ENCODE assay signal across 29 cellular contexts in the genomic region with DNA sequence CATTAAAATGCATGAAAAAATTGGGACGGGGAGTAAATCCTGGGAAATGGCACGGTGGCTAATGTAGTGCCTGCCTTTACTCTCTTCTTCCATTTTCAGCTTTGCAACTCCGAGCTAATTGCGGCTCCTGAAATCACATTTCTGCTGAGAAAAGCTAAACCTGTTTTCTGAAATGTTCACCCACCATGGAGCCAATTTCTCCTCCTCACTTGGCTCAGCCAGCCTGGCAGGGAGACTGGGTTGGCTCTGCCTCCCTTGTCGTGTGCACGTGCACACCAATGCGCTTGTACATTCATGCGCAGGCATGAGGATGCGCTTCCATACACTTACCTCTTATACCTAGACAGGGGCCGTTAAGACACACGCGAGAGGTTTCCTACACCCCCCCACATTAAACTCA.
"Had no signal": no experiment of that assay in that cellular context is flagged by ENCODE, and none has a peak within 500 bp of the region (broad histone marks: within the 10 kb centered on the region; RNA-seq: fewer than 3 reads in every experiment).

No MANE protein-coding gene starts in this region.

- H3K79me2 ChIP-seq: hepatocyte had no signal

- H3K4me3 ChIP-seq: adrenal gland, ascending aorta, hepatocyte, ovary, psoas muscle, right atrium auricular region, stomach, suprapubic skin, tibial artery had no signal

- H3K4me1 Mint-ChIP-seq: activated CD4-positive, alpha-beta T cell treated with anti-CD3 and anti-CD28 coated beads for 36 hours; activated CD8-positive, alpha-beta memory T cell treated with anti-CD3 and anti-CD28 coated beads, Interleukin-2, amount 10 ng/mL, durations not matched to agents 7 days and 5 days; activated naive CD8-positive, alpha-beta T cell treated with anti-CD3 and anti-CD28 coated beads for 36 hours; naive B cell; stimulated activated naive B cell treated with anti-CD40 and anti-IgM and Interleukin-4, amounts not matched to agents 10 μg/mL and 1 μg/mL and 100 μg/mL, for 72 hours had no signal

- H3K27me3 Mint-ChIP-seq: activated CD4-positive, alpha-beta T cell treated with anti-CD3 and anti-CD28 coated beads for 36 hours; activated naive CD8-positive, alpha-beta T cell treated with anti-CD3 and anti-CD28 coated beads for 36 hours; naive B cell had no signal

- ATAC-seq: activated CD4-positive, alpha-beta T cell treated with anti-CD3 and anti-CD28 coated beads for 36 hours; activated CD8-positive, alpha-beta memory T cell treated with anti-CD3 and anti-CD28 coated beads, Interleukin-2, amount 10 ng/mL, durations not matched to agents 7 days and 5 days; activated CD8-positive, alpha-beta T cell treated with anti-CD3 and anti-CD28 coated beads, Interleukin-2, amount 10 ng/mL, durations not matched to agents 7 days and 5 days; activated T-cell treated with anti-CD3 and anti-CD28 coated beads, Interleukin-2, amount 50 U/mL, for 72 hours; left cardiac atrium; left ventricle myocardium superior; psoas muscle; stimulated activated naive B cell treated with anti-CD40 and anti-IgM and Interleukin-4, amounts not matched to agents 10 μg/mL and 1 μg/mL and 100 μg/mL, for 72 hours had no signal

- H3K4me2 ChIP-seq: hepatocyte had no signal

- H3K27ac Mint-ChIP-seq: activated CD4-positive, alpha-beta T cell treated with anti-CD3 and anti-CD28 coated beads for 36 hours; activated CD8-positive, alpha-beta memory T cell treated with anti-CD3 and anti-CD28 coated beads, Interleukin-2, amount 10 ng/mL, durations not matched to agents 7 days and 5 days; activated CD8-positive, alpha-beta T cell treated with anti-CD3 and anti-CD28 coated beads, Interleukin-2, amount 10 ng/mL, durations not matched to agents 7 days and 5 days; activated naive CD4-positive, alpha-beta T cell treated with anti-CD3 and anti-CD28 coated beads for 36 hours; activated naive CD8-positive, alpha-beta T cell treated with anti-CD3 and anti-CD28 coated beads for 36 hours; activated T-cell treated with anti-CD3 and anti-CD28 coated beads, Interleukin-2, amount 50 U/mL, for 72 hours; stimulated activated naive B cell treated with anti-CD40 and anti-IgM and Interleukin-4, amounts not matched to agents 10 μg/mL and 1 μg/mL and 100 μg/mL, for 72 hours; T-helper 2 cell treated with Interferon-gamma antibody and Interleukin-4, amounts not matched to agents 5 μg/mL and 100 μg/mL, for 36 hours had no signal

- H3K4me3 Mint-ChIP-seq: activated CD4-positive, alpha-beta T cell treated with anti-CD3 and anti-CD28 coated beads for 36 hours; activated CD8-positive, alpha-beta memory T cell treated with anti-CD3 and anti-CD28 coated beads, Interleukin-2, amount 10 ng/mL, durations not matched to agents 7 days and 5 days; activated CD8-positive, alpha-beta T cell treated with anti-CD3 and anti-CD28 coated beads, Interleukin-2, amount 10 ng/mL, durations not matched to agents 7 days and 5 days; activated naive CD4-positive, alpha-beta T cell treated with anti-CD3 and anti-CD28 coated beads for 36 hours; activated naive CD8-positive, alpha-beta T cell treated with anti-CD3 and anti-CD28 coated beads for 36 hours; activated T-cell treated with anti-CD3 and anti-CD28 coated beads, Interleukin-2, amount 50 U/mL, for 72 hours; naive B cell; stimulated activated naive B cell treated with anti-CD40 and anti-IgM and Interleukin-4, amounts not matched to agents 10 μg/mL and 1 μg/mL and 100 μg/mL, for 72 hours; T-helper 2 cell treated with Interferon-gamma antibody and Interleukin-4, amounts not matched to agents 5 μg/mL and 100 μg/mL, for 36 hours had no signal

- H3K9me3 ChIP-seq: adrenal gland, ascending aorta, neutrophil, ovary, psoas muscle, right atrium auricular region, stomach, suprapubic skin, tibial artery had no signal

- H3K27me3 ChIP-seq: adrenal gland, ascending aorta, brain microvascular endothelial cell, hepatocyte, neutrophil, ovary, right atrium auricular region, stomach, suprapubic skin, tibial artery had no signal

- H2AFZ ChIP-seq: hepatocyte had no signal

- H3K36me3 Mint-ChIP-seq: activated CD8-positive, alpha-beta memory T cell treated with anti-CD3 and anti-CD28 coated beads, Interleukin-2, amount 10 ng/mL, durations not matched to agents 7 days and 5 days; activated naive CD8-positive, alpha-beta T cell treated with anti-CD3 and anti-CD28 coated beads for 36 hours; stimulated activated naive B cell treated with anti-CD40 and anti-IgM and Interleukin-4, amounts not matched to agents 10 μg/mL and 1 μg/mL and 100 μg/mL, for 72 hours had no signal

- DNase-seq: activated CD4-positive, alpha-beta T cell treated with anti-CD3 and anti-CD28 coated beads for 36 hours; activated CD4-positive, CD25-positive, alpha-beta regulatory T cell; activated CD8-positive, alpha-beta memory T cell treated with anti-CD3 and anti-CD28 coated beads, Interleukin-2, amount 10 ng/mL, durations not matched to agents 7 days and 5 days; activated CD8-positive, alpha-beta T cell treated with anti-CD3 and anti-CD28 coated beads, Interleukin-2, amount 10 ng/mL, durations not matched to agents 7 days and 5 days; activated naive CD4-positive, alpha-beta T cell treated with anti-CD3 and anti-CD28 coated beads for 36 hours; activated naive CD8-positive, alpha-beta T cell treated with anti-CD3 and anti-CD28 coated beads for 36 hours; activated T-cell treated with anti-CD3 and anti-CD28 coated beads for 4 hours; activated T-cell treated with anti-CD3 and anti-CD28 coated beads, Interleukin-2, amount 50 U/mL, for 72 hours; adrenal gland; brain microvascular endothelial cell; effector memory CD4-positive, alpha-beta T cell; left cardiac atrium; left ventricle myocardium superior; mammary epithelial cell; naive B cell; ovary; psoas muscle; stimulated activated CD4-positive, alpha-beta T cell treated with anti-CD3 and anti-CD28 coated beads, Interleukin-15, amount 100 ng/mL, for 24 hours; stimulated activated CD4-positive, alpha-beta T cell treated with anti-CD3 and anti-CD28 coated beads, Interleukin-2, amount 100 ng/mL, for 24 hours; stimulated activated naive B cell treated with anti-CD40 and anti-IgM and Interleukin-4, amounts not matched to agents 10 μg/mL and 1 μg/mL and 100 μg/mL, for 72 hours; stomach; T-helper 1 cell; tibial artery had no signal

- H3K4me1 ChIP-seq: ascending aorta, psoas muscle, stomach, tibial artery had no signal

- H3K27ac ChIP-seq: adrenal gland, ascending aorta, brain microvascular endothelial cell, hepatocyte, neutrophil, ovary, psoas muscle, right atrium auricular region, stomach, suprapubic skin, tibial artery had no signal

- H3K36me3 ChIP-seq: adrenal gland, neutrophil, ovary had no signal

- H3K9me3 Mint-ChIP-seq: activated naive CD4-positive, alpha-beta T cell treated with anti-CD3 and anti-CD28 coated beads for 36 hours; activated naive CD8-positive, alpha-beta T cell treated with anti-CD3 and anti-CD28 coated beads for 36 hours; activated T-cell treated with anti-CD3 and anti-CD28 coated beads, Interleukin-2, amount 50 U/mL, for 72 hours; naive B cell; stimulated activated naive B cell treated with anti-CD40 and anti-IgM and Interleukin-4, amounts not matched to agents 10 μg/mL and 1 μg/mL and 100 μg/mL, for 72 hours; T-helper 2 cell treated with Interferon-gamma antibody and Interleukin-4, amounts not matched to agents 5 μg/mL and 100 μg/mL, for 36 hours had no signal
